Comparison of ENCODE assay signal across 15 cellular contexts in the genomic region with DNA sequence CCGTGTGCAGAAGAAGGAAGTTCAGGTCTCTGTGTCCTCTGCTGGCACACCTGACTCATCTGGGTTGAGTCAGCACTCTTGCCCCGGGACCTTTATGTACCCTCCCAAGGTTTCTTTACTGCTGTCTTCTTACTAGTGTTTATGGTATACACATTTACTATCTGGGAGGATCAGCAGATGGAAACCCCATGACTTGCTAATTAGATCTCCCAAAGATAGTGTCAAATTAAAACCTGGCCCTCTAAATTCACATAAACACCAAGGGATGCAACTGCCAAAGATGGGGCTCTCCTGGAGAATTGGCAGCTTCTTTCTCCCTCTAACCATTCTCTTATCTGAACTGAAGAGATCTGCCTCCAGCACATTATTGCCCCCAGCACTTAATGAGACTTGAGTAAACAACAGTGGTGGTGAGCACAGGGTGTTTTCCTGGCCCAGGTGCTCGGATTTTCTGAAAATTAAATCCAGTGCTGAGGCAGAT.
DNase-seq lines count a peak whose midpoint lies in the region; ATAC-seq and TF ChIP-seq lines count a peak whose summit lies in the region.
"Had no signal": no experiment of that assay in that cellular context is flagged by ENCODE, and none has a peak within 500 bp of the region (broad histone marks: within the 10 kb centered on the region; RNA-seq: fewer than 3 reads in every experiment).

No MANE protein-coding gene starts in this region.

- H3K4me3 Mint-ChIP-seq in GM23338 (no peak overlapping the region), mesothelial cell of epicardium (no peak overlapping the region), HFFc6 (no peak overlapping the region)
- H3K4me3 Mint-ChIP-seq: activated CD4-positive, alpha-beta memory T cell treated with anti-CD3 and anti-CD28 coated beads for 36 hours; activated T-helper 1 cell treated with anti-CD3 and anti-CD28 coated beads, Interleukin-12 subunit alpha, Interleukin-12 subunit beta, Interleukin-2, Interleukin-4 antibody, amounts not matched to agents 30 ng/mL and 10 ng/mL and 1 ng/mL, durations not matched to agents 14 hours and 24 hours and 36 hours had no signal

- peaks cover 7% of the 10 kb centered on the region for H3K4me1 Mint-ChIP-seq in GM23338
- H3K4me1 Mint-ChIP-seq in mesothelial cell of epicardium = peaks cover 31% of the 10 kb centered on the region
- peaks cover 10% of the 10 kb centered on the region for H3K4me1 Mint-ChIP-seq in HFFc6 (ENCODE audit: low read depth)

- H3K36me3 Mint-ChIP-seq in GM23338 (ENCODE audit: low read depth) = no peaks in the 10 kb centered on the region
- H3K36me3 Mint-ChIP-seq in mesothelial cell of epicardium = no peaks in the 10 kb centered on the region
- no peaks in the 10 kb centered on the region for H3K36me3 Mint-ChIP-seq in HFFc6 (ENCODE audit: low read depth)
- H3K36me3 Mint-ChIP-seq: activated CD4-positive, alpha-beta memory T cell treated with anti-CD3 and anti-CD28 coated beads for 36 hours had no signal

- no peak overlapping the region for H3K4me3 ChIP-seq in GM23338
- H3K4me3 ChIP-seq: heart left ventricle had no signal

- H3K9me3 Mint-ChIP-seq in GM23338 (no peaks in the 10 kb centered on the region), mesothelial cell of epicardium (no peaks in the 10 kb centered on the region), HFFc6 (no peaks in the 10 kb centered on the region)

- H3K36me3 ChIP-seq in GM23338 (ENCODE audit: insufficient read depth) = no peaks in the 10 kb centered on the region
- H3K36me3 ChIP-seq: heart left ventricle had no signal

- H3K27me3 ChIP-seq in GM23338 (ENCODE audit: insufficient read depth) = no peaks in the 10 kb centered on the region
- H3K27me3 ChIP-seq: heart left ventricle had no signal

- H3K4me1 ChIP-seq in GM23338 (ENCODE audit: insufficient read depth) = peaks cover 5% of the 10 kb centered on the region; the same call in 1 of the 2 replicates
- H3K4me1 ChIP-seq: heart left ventricle had no signal

- H4K20me1 ChIP-seq in GM23338 (replicated peaks; ENCODE audit: insufficient read depth) = no peaks in the 10 kb centered on the region

- H2AFZ ChIP-seq in GM23338 = peak overlapping the region; percentile 66

- TF ChIP-seq POLR2A in GM18505 (IDR thresholded peaks at IDR 0.05; ENCODE audit: borderline replicate concordance, extremely low read depth, insufficient read depth, insufficient read length) = no peak

- H3K4me2 ChIP-seq in GM23338 = no peak overlapping the region

- CTCF ChIA-PET in RWPE1 (lab: Yijun Ruan, JAX) = no interaction called here

- no peak overlapping the region for H3K27ac Mint-ChIP-seq in GM23338
- H3K27ac Mint-ChIP-seq in mesothelial cell of epicardium = peak overlapping the region; percentile 24
- H3K27ac Mint-ChIP-seq in HFFc6 = no peak overlapping the region
- H3K27ac Mint-ChIP-seq: activated CD4-positive, alpha-beta memory T cell treated with anti-CD3 and anti-CD28 coated beads for 36 hours; activated T-helper 1 cell treated with anti-CD3 and anti-CD28 coated beads, Interleukin-12 subunit alpha, Interleukin-12 subunit beta, Interleukin-2, Interleukin-4 antibody, amounts not matched to agents 30 ng/mL and 10 ng/mL and 1 ng/mL, durations not matched to agents 14 hours and 24 hours and 36 hours had no signal

- POLR2A ChIA-PET in RWPE1 (lab: Yijun Ruan, JAX; ENCODE audit: low non-redundant PET) = no interaction called here

- no peaks in the 10 kb centered on the region for H3K79me2 ChIP-seq in GM23338 (replicated peaks; ENCODE audit: insufficient read depth)

- H3F3A ChIP-seq in GM23338 (replicated peaks; ENCODE audit: low read depth) = no peaks in the 10 kb centered on the region

- DNase-seq in GM23338 (ENCODE audit: low spot score) (no peak), NCI-H1436 (lab: John Stamatoyannopoulos, UW) (peak; percentile 55), RWPE1 (ENCODE audit: low spot score) (peak; percentile 67), mesothelial cell of epicardium (ENCODE audit: low spot score in 2 of 2, unreplicated experiment in 2 of 2) (no peak), amygdala (lab: John Stamatoyannopoulos, UW) (no peak), HFFc6 (no peak), activated gamma-delta T cell (lab: John Stamatoyannopoulos, UW) (no peak)
- DNase-seq: activated CD4-positive, alpha-beta memory T cell treated with anti-CD3 and anti-CD28 coated beads for 36 hours; DND-41; heart left ventricle; NCI-H82; SHP77 treated with DMSO at 0.1 percent for 48 hours; stimulated activated CD4-positive, alpha-beta T cell treated with anti-CD3 and anti-CD28 coated beads, Interleukin-15, amount 100 ng/mL, for 24 hours had no signal

- H3K27ac ChIP-seq in GM23338 (ENCODE audit: low read depth) (no peak overlapping the region), RWPE1 (no peak overlapping the region)
- H3K27ac ChIP-seq: heart left ventricle had no signal

- H3K9me2 ChIP-seq in GM23338 (ENCODE audit: insufficient read depth) = no peaks in the 10 kb centered on the region

- ATAC-seq in GM23338 (no peak), GM18505 (IDR thresholded peaks at IDR 0.05; ENCODE audit: unreplicated experiment) (no peak)
- ATAC-seq: heart left ventricle had no signal

- no peaks in the 10 kb centered on the region for H3K27me3 Mint-ChIP-seq in GM23338 (ENCODE audit: insufficient read depth, low read depth, poor library complexity)
- no peaks in the 10 kb centered on the region for H3K27me3 Mint-ChIP-seq in mesothelial cell of epicardium (ENCODE audit: low read depth)
- no peaks in the 10 kb centered on the region; the same call in 1 of the 2 replicates for H3K27me3 Mint-ChIP-seq in HFFc6 (ENCODE audit: insufficient read depth)
- H3K27me3 Mint-ChIP-seq: activated CD4-positive, alpha-beta memory T cell treated with anti-CD3 and anti-CD28 coated beads for 36 hours had no signal

- no peak for TF ChIP-seq CTCF in GM23338 (conservative IDR thresholded peaks at IDR 0.05; ENCODE audit: low read depth in 2 of 2)
- no peak for TF ChIP-seq CTCF in RWPE1 (conservative IDR thresholded peaks at IDR 0.05; ENCODE audit: low read depth)
- TF ChIP-seq CTCF in mesothelial cell of epicardium (IDR thresholded peaks at IDR 0.05; ENCODE audit: unreplicated experiment) = no peak
- TF ChIP-seq CTCF in HFFc6 (IDR thresholded peaks at IDR 0.05) = no peak

TF ChIP-seq in GM23338, 12 proteins besides CTCF, POLR2A, EP300 and RAD21 (continues in another document):
- TF ChIP-seq EZH2 (IDR thresholded peaks at IDR 0.05; ENCODE audit: low read depth, unreplicated experiment) (no peak), POLR2AphosphoS5 (IDR thresholded peaks at IDR 0.05; ENCODE audit: low read depth) (no peak), NANOG (IDR thresholded peaks at IDR 0.05; ENCODE audit: borderline replicate concordance) (no peak), JUNB (IDR thresholded peaks at IDR 0.05; ENCODE audit: unreplicated experiment) (no peak), CREB1 (CRISPR knock-in tag; IDR thresholded peaks at IDR 0.05; ENCODE audit: low read depth) (no peak)
- TF ChIP-seq, protein P1, sequence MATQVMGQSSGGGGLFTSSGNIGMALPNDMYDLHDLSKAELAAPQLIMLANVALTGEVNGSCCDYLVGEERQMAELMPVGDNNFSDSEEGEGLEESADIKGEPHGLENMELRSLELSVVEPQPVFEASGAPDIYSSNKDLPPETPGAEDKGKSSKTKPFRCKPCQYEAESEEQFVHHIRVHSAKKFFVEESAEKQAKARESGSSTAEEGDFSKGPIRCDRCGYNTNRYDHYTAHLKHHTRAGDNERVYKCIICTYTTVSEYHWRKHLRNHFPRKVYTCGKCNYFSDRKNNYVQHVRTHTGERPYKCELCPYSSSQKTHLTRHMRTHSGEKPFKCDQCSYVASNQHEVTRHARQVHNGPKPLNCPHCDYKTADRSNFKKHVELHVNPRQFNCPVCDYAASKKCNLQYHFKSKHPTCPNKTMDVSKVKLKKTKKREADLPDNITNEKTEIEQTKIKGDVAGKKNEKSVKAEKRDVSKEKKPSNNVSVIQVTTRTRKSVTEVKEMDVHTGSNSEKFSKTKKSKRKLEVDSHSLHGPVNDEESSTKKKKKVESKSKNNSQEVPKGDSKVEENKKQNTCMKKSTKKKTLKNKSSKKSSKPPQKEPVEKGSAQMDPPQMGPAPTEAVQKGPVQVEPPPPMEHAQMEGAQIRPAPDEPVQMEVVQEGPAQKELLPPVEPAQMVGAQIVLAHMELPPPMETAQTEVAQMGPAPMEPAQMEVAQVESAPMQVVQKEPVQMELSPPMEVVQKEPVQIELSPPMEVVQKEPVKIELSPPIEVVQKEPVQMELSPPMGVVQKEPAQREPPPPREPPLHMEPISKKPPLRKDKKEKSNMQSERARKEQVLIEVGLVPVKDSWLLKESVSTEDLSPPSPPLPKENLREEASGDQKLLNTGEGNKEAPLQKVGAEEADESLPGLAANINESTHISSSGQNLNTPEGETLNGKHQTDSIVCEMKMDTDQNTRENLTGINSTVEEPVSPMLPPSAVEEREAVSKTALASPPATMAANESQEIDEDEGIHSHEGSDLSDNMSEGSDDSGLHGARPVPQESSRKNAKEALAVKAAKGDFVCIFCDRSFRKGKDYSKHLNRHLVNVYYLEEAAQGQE (IDR thresholded peaks at IDR 0.05; ENCODE audit: unreplicated experiment) = no peak
- TF ChIP-seq, protein P2, sequence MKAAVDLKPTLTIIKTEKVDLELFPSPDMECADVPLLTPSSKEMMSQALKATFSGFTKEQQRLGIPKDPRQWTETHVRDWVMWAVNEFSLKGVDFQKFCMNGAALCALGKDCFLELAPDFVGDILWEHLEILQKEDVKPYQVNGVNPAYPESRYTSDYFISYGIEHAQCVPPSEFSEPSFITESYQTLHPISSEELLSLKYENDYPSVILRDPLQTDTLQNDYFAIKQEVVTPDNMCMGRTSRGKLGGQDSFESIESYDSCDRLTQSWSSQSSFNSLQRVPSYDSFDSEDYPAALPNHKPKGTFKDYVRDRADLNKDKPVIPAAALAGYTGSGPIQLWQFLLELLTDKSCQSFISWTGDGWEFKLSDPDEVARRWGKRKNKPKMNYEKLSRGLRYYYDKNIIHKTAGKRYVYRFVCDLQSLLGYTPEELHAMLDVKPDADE (IDR thresholded peaks at IDR 0.05) = no peak

Comparison
In these comparisons a context has a peak if more than half of its experiments do, and no peak if none do; other contexts are left out.
1. DNase-seq: peak in NCI-H1436 (single experiment) and RWPE1 (single experiment); none in GM23338 (single experiment), mesothelial cell of epicardium (0 of 2), amygdala (0 of 56), HFFc6 (single experiment) and activated gamma-delta T cell (single experiment).